6 cellular contexts compared by ENCODE assay signal in genomic region chr17:7641635-7642034, GRCh38. TPM values are rescaled to one million over a fixed set of nuclear protein-coding genes. Genes with fewer than 3 reads are reported as not detected.
"Had no signal": no experiment of that assay in that cellular context is flagged by ENCODE, and none has a peak within 500 bp of the region (broad histone marks: within the 10 kb centered on the region; RNA-seq: fewer than 3 reads in every experiment).

No MANE protein-coding gene starts in this region.

RNA-seq across cellular contexts. Expression of gene ATP1B2, which starts 9.1 kb away (rescaled TPM):
- total RNA-seq: epithelial cell of proximal tubule had no signal

RNA-seq across cellular contexts. Expression of gene SHBG, which starts 11.7 kb away (rescaled TPM):
- total RNA-seq: activated CD8-positive, alpha-beta memory T cell treated with anti-CD3 and anti-CD28 coated beads for 36 hours; epithelial cell of proximal tubule; gastrocnemius medialis; lower lobe of right lung; skeletal muscle tissue; T-helper 2 cell treated with Interferon-gamma antibody and Interleukin-4, amounts not matched to agents 100 ng/mL and 5 ng/mL, for 36 hours had no signal
